Comparison of ENCODE assay signal across 32 cellular contexts in genomic region chr3:77139665-77140064, GRCh38.
"Had no signal": no experiment of that assay in that cellular context is flagged by ENCODE, and none has a peak within 500 bp of the region (broad histone marks: within the 10 kb centered on the region; RNA-seq: fewer than 3 reads in every experiment).

No MANE protein-coding gene starts in this region.

- H3K9me3 ChIP-seq: Peyer's patch had no signal

- H3K4me1 ChIP-seq: Peyer's patch had no signal

- H3K27ac ChIP-seq: coronary artery, Peyer's patch, VCaP had no signal

- H3K4me3 ChIP-seq: coronary artery, K562, Peyer's patch had no signal

- H3K36me3 ChIP-seq: Peyer's patch had no signal

- DNase-seq: activated CD4-positive, alpha-beta memory T cell treated with anti-CD3 and anti-CD28 coated beads, Interleukin-2, amount 10 ng/mL, durations not matched to agents 7 days and 5 days; activated CD4-positive, alpha-beta T cell treated with anti-CD3 and anti-CD28 coated beads for 1 hour; activated CD4-positive, alpha-beta T cell treated with anti-CD3 and anti-CD28 coated beads for 48 hours; activated CD4-positive, CD25-positive, alpha-beta regulatory T cell; activated CD8-positive, alpha-beta memory T cell treated with anti-CD3 and anti-CD28 coated beads for 24 hours; activated CD8-positive, alpha-beta memory T cell treated with anti-CD3 and anti-CD28 coated beads, Interleukin-2, amount 10 ng/mL, durations not matched to agents 7 days and 5 days; activated CD8-positive, alpha-beta memory T cell treated with anti-CD3 and anti-CD28 coated beads, Interleukin-2, amount 50 U/mL, for 48 hours; activated effector memory CD4-positive, alpha-beta T cell treated with anti-CD3 and anti-CD28 coated beads, Interleukin-2, amount 50 U/mL, for 16 hours; activated naive CD4-positive, alpha-beta T cell; activated naive CD4-positive, alpha-beta T cell treated with anti-CD3 and anti-CD28 coated beads, Interleukin-2, amount 50 U/mL, for 16 hours; activated naive CD8-positive, alpha-beta T cell treated with anti-CD3 and anti-CD28 coated beads for 36 hours; activated T-cell treated with anti-CD3 and anti-CD28 coated beads, Interleukin-2, amount 50 U/mL, for 48 hours; amniotic stem cell; aorta; NCI-H1092 treated with DMSO at 0.1 percent for 48 hours; NCI-H1417 treated with DMSO at 0.1 percent for 48 hours; NCI-H187 treated with DMSO at 0.1 percent for 48 hours; NCI-H2081; NCI-H510A; NCI-H526; PC-3; Peyer's patch; RPMI8226; SIG-M5; SW 1271; T-helper 1 cell; T-helper 2 cell; T-helper 9 cell had no signal

- H3K27me3 ChIP-seq: Peyer's patch had no signal

- ATAC-seq: activated CD8-positive, alpha-beta memory T cell treated with anti-CD3 and anti-CD28 coated beads, Interleukin-2, amount 10 ng/mL, durations not matched to agents 7 days and 5 days; activated T-helper 17 cell treated with anti-CD3 and anti-CD28 coated beads, Interleukin-2, amount 50 U/mL, for 72 hours; K562; PC-3 had no signal
